8 cellular contexts compared by ENCODE assay signal in the genomic region with DNA sequence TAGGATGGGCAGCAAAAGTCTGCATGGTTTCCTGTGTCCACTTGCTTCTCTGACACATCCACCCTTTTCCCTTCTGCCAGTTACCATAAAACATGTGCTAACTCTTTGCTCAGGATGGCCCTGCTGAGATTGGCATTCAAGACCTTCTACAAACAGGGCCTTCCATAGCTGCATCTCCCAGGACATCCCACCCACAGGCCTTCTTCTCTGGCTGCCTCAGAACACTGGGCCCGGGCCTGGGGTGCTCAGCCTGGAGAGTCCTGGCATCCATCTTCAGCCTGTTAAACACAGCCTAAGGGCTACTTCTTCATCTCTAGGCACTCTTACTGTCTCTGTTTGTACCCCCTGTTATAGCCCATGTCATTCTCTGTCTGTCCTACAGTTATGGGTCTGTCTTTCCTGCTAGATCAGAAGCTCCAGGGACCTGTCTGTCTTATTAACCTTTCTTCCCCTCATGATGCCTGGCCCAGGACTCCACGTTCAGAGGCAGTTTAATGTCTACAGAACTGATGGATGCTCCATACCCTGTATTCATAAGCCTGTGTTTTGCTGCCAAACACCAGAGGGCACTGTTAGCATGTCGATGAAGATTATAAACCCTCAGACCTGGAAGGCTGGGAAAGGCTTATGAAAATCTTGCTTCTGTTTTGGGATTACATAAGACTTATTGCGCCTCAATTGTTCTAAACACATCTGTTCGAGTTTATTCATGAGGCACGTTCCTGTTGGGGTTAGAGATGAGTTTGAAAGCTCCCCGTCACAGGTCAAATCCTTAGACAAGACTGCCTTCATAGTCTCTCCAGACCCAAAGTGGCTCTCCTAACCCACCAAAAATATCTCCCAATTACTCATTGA. TPM values are rescaled to one million over a fixed set of nuclear protein-coding genes. Genes with fewer than 3 reads are reported as not detected.
DNase-seq lines count a peak whose midpoint lies in the region; ATAC-seq, FAIRE-seq and TF ChIP-seq lines count a peak whose summit lies in the region.

No MANE protein-coding gene starts in this region.

- no peaks in the 10 kb centered on the region for H3K36me3 ChIP-seq in kidney (ENCODE audit: control insufficient read depth in 1 of 2, insufficient read depth in 2 of 2, low read length in 2 of 2)

- no peak overlapping the region for H3K27ac Mint-ChIP-seq in activated T-helper 1 cell treated with anti-CD3 and anti-CD28 coated beads, Interleukin-12 subunit alpha, Interleukin-12 subunit beta, Interleukin-2, Interleukin-4 antibody, amounts not matched to agents 30 ng/mL and 10 ng/mL and 1 ng/mL, durations not matched to agents 14 hours and 24 hours and 36 hours

- TF ChIP-seq CTCF in HFF-Myc (IDR thresholded peaks at IDR 0.05; ENCODE audit: low read depth, low read length, missing control alignments) (peak; percentile 79), cardiac fibroblast (IDR thresholded peaks at IDR 0.05; ENCODE audit: low read depth, low read length) (peak; percentile 77), kidney (IDR thresholded peaks at IDR 0.05; ENCODE audit: borderline replicate concordance, extremely low read depth, insufficient read depth) (peak; percentile 73)

- H3K9me3 Mint-ChIP-seq in activated T-helper 1 cell treated with anti-CD3 and anti-CD28 coated beads, Interleukin-12 subunit alpha, Interleukin-12 subunit beta, Interleukin-2, Interleukin-4 antibody, amounts not matched to agents 30 ng/mL and 10 ng/mL and 1 ng/mL, durations not matched to agents 14 hours and 24 hours and 36 hours, result no peaks in the 10 kb centered on the region

- intact Hi-C loops in kidney (cut with DNase I), result no loop called here
- intact Hi-C loops in activated T-helper 1 cell treated with anti-CD3 and anti-CD28 coated beads, Interleukin-12 subunit alpha, Interleukin-12 subunit beta, Interleukin-2, Interleukin-4 antibody, amounts not matched to agents 30 ng/mL and 10 ng/mL and 1 ng/mL, durations not matched to agents 14 hours and 24 hours and 36 hours (cut with micrococcal nuclease), result loop anchor here (1.0 kb wide), 1 partner anchor 19 kb away; no protein-coding TSS in a partner anchor

- H3K4me1 Mint-ChIP-seq in activated T-helper 1 cell treated with anti-CD3 and anti-CD28 coated beads, Interleukin-12 subunit alpha, Interleukin-12 subunit beta, Interleukin-2, Interleukin-4 antibody, amounts not matched to agents 30 ng/mL and 10 ng/mL and 1 ng/mL, durations not matched to agents 14 hours and 24 hours and 36 hours (ENCODE audit: low read depth), result no peaks in the 10 kb centered on the region

- H3K9me3 ChIP-seq in kidney (ENCODE audit: control insufficient read depth in 1 of 2, low read length in 2 of 2), result no peaks in the 10 kb centered on the region

- FAIRE-seq in RCC 7860 (lab: Jason Lieb, UNC), result no peak
- peak; percentile 90 for FAIRE-seq in kidney (lab: Jason Lieb, UNC)

- no peak overlapping the region for H3K9ac ChIP-seq in kidney (ENCODE audit: low read length in 2 of 2)

- H3K4me3 Mint-ChIP-seq in activated T-helper 1 cell treated with anti-CD3 and anti-CD28 coated beads, Interleukin-12 subunit alpha, Interleukin-12 subunit beta, Interleukin-2, Interleukin-4 antibody, amounts not matched to agents 30 ng/mL and 10 ng/mL and 1 ng/mL, durations not matched to agents 14 hours and 24 hours and 36 hours, result no peak overlapping the region

- DNase-seq in DMS 273 treated with DMSO at 0.1 percent for 48 hours (lab: John Stamatoyannopoulos, UW) (peak; percentile 15), HFF-Myc (ENCODE audit: extremely low read depth, low read depth) (peak; percentile 66), RCC 7860 (ENCODE audit: low spot score) (peak; percentile 33), cardiac fibroblast (ENCODE audit: low read depth in 2 of 2) (peak; percentile 90), kidney (peak; percentile 37)
- peak; percentile 46 for DNase-seq in stimulated activated CD4-positive, alpha-beta T cell treated with anti-CD3 and anti-CD28 coated beads, Interleukin-4, amount 100 ng/mL, for 24 hours
- no peak for DNase-seq in activated T-helper 1 cell treated with anti-CD3 and anti-CD28 coated beads, Interleukin-12 subunit alpha, Interleukin-12 subunit beta, Interleukin-2, Interleukin-4 antibody, amounts not matched to agents 30 ng/mL and 10 ng/mL and 1 ng/mL, durations not matched to agents 14 hours and 24 hours and 36 hours (ENCODE audit: low spot score)

- peaks cover 12% of the 10 kb centered on the region for H3K27me3 Mint-ChIP-seq in activated T-helper 1 cell treated with anti-CD3 and anti-CD28 coated beads, Interleukin-12 subunit alpha, Interleukin-12 subunit beta, Interleukin-2, Interleukin-4 antibody, amounts not matched to agents 30 ng/mL and 10 ng/mL and 1 ng/mL, durations not matched to agents 14 hours and 24 hours and 36 hours (ENCODE audit: insufficient read depth)

- H3K4me1 ChIP-seq in kidney (ENCODE audit: control insufficient read depth in 1 of 2, insufficient read depth in 1 of 2, low read depth in 1 of 2, low read length in 2 of 2), result peaks cover 9 to 15% of the 10 kb centered on the region in 2 donors

- ATAC-seq in GM21528 (IDR thresholded peaks at IDR 0.05; ENCODE audit: low FRiP score, unreplicated experiment), result no peak

- H3K4me3 ChIP-seq in HFF-Myc (replicated peaks; ENCODE audit: low read depth, low read length) (no peak overlapping the region), cardiac fibroblast (replicated peaks in 1 of 2; ENCODE audit: low read depth in 2 of 2, low read length in 2 of 2) (no peak overlapping the region), kidney (ENCODE audit: low read length in 2 of 2) (peak overlapping the region in 1 of 2 donors; percentile 1)

- no peaks in the 10 kb centered on the region for H3K36me3 Mint-ChIP-seq in activated T-helper 1 cell treated with anti-CD3 and anti-CD28 coated beads, Interleukin-12 subunit alpha, Interleukin-12 subunit beta, Interleukin-2, Interleukin-4 antibody, amounts not matched to agents 30 ng/mL and 10 ng/mL and 1 ng/mL, durations not matched to agents 14 hours and 24 hours and 36 hours (ENCODE audit: low read depth)

- H3K27ac ChIP-seq in kidney (ENCODE audit: low read depth in 2 of 2, low read length in 2 of 2), result no peak overlapping the region

RNA-seq across cellular contexts. Expression of a gene that starts 16.5 kb away (rescaled TPM):
- total RNA-seq in kidney, result 25.7 TPM
- 28.2 TPM for polyA plus RNA-seq in kidney (ENCODE audit: insufficient read depth, low read depth, low replicate concordance)
- 0.13 TPM in 1 of 2 replicates, not detected in the other for total RNA-seq in activated T-helper 1 cell treated with anti-CD3 and anti-CD28 coated beads, Interleukin-12 subunit alpha, Interleukin-12 subunit beta, Interleukin-2, Interleukin-4 antibody, amounts not matched to agents 30 ng/mL and 10 ng/mL and 1 ng/mL, durations not matched to agents 14 hours and 24 hours and 36 hours

RNA-seq across cellular contexts. Expression of a gene that starts 17.9 kb away (rescaled TPM):
- 8.8 TPM for total RNA-seq in kidney
- polyA plus RNA-seq in kidney (ENCODE audit: insufficient read depth, low read depth, low replicate concordance), result 3.9 TPM
- 11.1 and 11.4 TPM in 2 replicates for total RNA-seq in activated T-helper 1 cell treated with anti-CD3 and anti-CD28 coated beads, Interleukin-12 subunit alpha, Interleukin-12 subunit beta, Interleukin-2, Interleukin-4 antibody, amounts not matched to agents 30 ng/mL and 10 ng/mL and 1 ng/mL, durations not matched to agents 14 hours and 24 hours and 36 hours

RNA-seq across cellular contexts. Expression of a gene that starts 18.6 kb away (rescaled TPM):
- total RNA-seq in kidney, result 72.5 TPM
- polyA plus RNA-seq in kidney (ENCODE audit: insufficient read depth, low read depth, low replicate concordance), result 61.6 TPM
- 104 and 113 TPM in 2 replicates for total RNA-seq in activated T-helper 1 cell treated with anti-CD3 and anti-CD28 coated beads, Interleukin-12 subunit alpha, Interleukin-12 subunit beta, Interleukin-2, Interleukin-4 antibody, amounts not matched to agents 30 ng/mL and 10 ng/mL and 1 ng/mL, durations not matched to agents 14 hours and 24 hours and 36 hours

RNA-seq across cellular contexts. Expression of a gene that starts 25.5 kb away (rescaled TPM):
- total RNA-seq in kidney, result 2.2 TPM
- 86.6 TPM for polyA plus RNA-seq in kidney (ENCODE audit: insufficient read depth, low read depth, low replicate concordance)
- total RNA-seq in activated T-helper 1 cell treated with anti-CD3 and anti-CD28 coated beads, Interleukin-12 subunit alpha, Interleukin-12 subunit beta, Interleukin-2, Interleukin-4 antibody, amounts not matched to agents 30 ng/mL and 10 ng/mL and 1 ng/mL, durations not matched to agents 14 hours and 24 hours and 36 hours, result 0.32 and 0.67 TPM in 2 replicates

RNA-seq across cellular contexts. Expression of a gene that starts 27.0 kb away (rescaled TPM):
- 98.7 TPM for total RNA-seq in kidney
- 36.1 TPM for polyA plus RNA-seq in kidney (ENCODE audit: insufficient read depth, low read depth, low replicate concordance)
- total RNA-seq in activated T-helper 1 cell treated with anti-CD3 and anti-CD28 coated beads, Interleukin-12 subunit alpha, Interleukin-12 subunit beta, Interleukin-2, Interleukin-4 antibody, amounts not matched to agents 30 ng/mL and 10 ng/mL and 1 ng/mL, durations not matched to agents 14 hours and 24 hours and 36 hours, result 72.0 and 74.2 TPM in 2 replicates

Comparison
In these comparisons a context has a peak if more than half of its experiments do, and no peak if none do; other contexts are left out.
1. RNA of a gene that starts 16.5 kb away (total RNA-seq): 25.7 TPM in kidney (single experiment); 0.13 TPM in activated T-helper 1 cell treated with anti-CD3 and anti-CD28 coated beads, Interleukin-12 subunit alpha, Interleukin-12 subunit beta, Interleukin-2, Interleukin-4 antibody, amounts not matched to agents 30 ng/mL and 10 ng/mL and 1 ng/mL, durations not matched to agents 14 hours and 24 hours and 36 hours; every median in the first group is over 10 times any median in the second.
2. Peak in every context shown above with its lines, with median percentiles within 50 percentile points of each other: CTCF ChIP-seq.